In genomic region chr4:55545681-55546632, GRCh38 we compare ENCODE assay signal across 8 cellular contexts. TPM values are rescaled to one million over a fixed set of nuclear protein-coding genes. Genes with fewer than 3 reads are reported as not detected.
DNase-seq lines count a peak whose midpoint lies in the region; ATAC-seq, FAIRE-seq and TF ChIP-seq lines count a peak whose summit lies in the region.

No MANE protein-coding gene starts in this region.

- H3K4me1 ChIP-seq in right atrium auricular region (peaks cover 0 to 17% of the 10 kb centered on the region in 2 donors), uterus (no peaks in the 10 kb centered on the region)

- peaks cover 31% of the 10 kb centered on the region for H3K27me3 Mint-ChIP-seq in T-helper 1 cell treated with Interleukin-12 subunit alpha and Interleukin-12 subunit beta and Interleukin-4 antibody, amounts not matched to agents 30 μg/mL and 1 μg/mL, for 36 hours (ENCODE audit: low read depth)

- H3K27ac Mint-ChIP-seq in T-helper 1 cell treated with Interleukin-12 subunit alpha and Interleukin-12 subunit beta and Interleukin-4 antibody, amounts not matched to agents 30 μg/mL and 1 μg/mL, for 36 hours: peak overlapping the region; percentile 86

- ATAC-seq in HG02759 (IDR thresholded peaks at IDR 0.05; ENCODE audit: unreplicated experiment): peak; percentile 46

- TF ChIP-seq CTCF in right atrium auricular region (IDR thresholded peaks at IDR 0.05): no peak
- no peak for TF ChIP-seq CTCF in uterus (IDR thresholded peaks at IDR 0.05)

- H3K9me3 ChIP-seq in right atrium auricular region (no peaks in the 10 kb centered on the region), uterus (no peaks in the 10 kb centered on the region)

- H3K27ac ChIP-seq in right atrium auricular region (peak overlapping the region; percentile 99), uterus (peak overlapping the region; percentile 98 to 99)

- peaks cover 2% of the 10 kb centered on the region for H3K36me3 Mint-ChIP-seq in T-helper 1 cell treated with Interleukin-12 subunit alpha and Interleukin-12 subunit beta and Interleukin-4 antibody, amounts not matched to agents 30 μg/mL and 1 μg/mL, for 36 hours (ENCODE audit: low read depth)

- H3K36me3 ChIP-seq in right atrium auricular region (no peaks in the 10 kb centered on the region), uterus (no peaks in the 10 kb centered on the region)

- H3K27me3 ChIP-seq in right atrium auricular region (no peaks in the 10 kb centered on the region), uterus (no peaks in the 10 kb centered on the region)

- FAIRE-seq in GM12891 (lab: Jason Lieb, UNC): peak; percentile 93

- peak overlapping the region; percentile 90 for H3K4me3 Mint-ChIP-seq in T-helper 1 cell treated with Interleukin-12 subunit alpha and Interleukin-12 subunit beta and Interleukin-4 antibody, amounts not matched to agents 30 μg/mL and 1 μg/mL, for 36 hours

- TF ChIP-seq POLR2A in GM12891 (IDR thresholded peaks at IDR 0.05; ENCODE audit: low read depth, low read length): peak; percentile 50; the same call in 1 of the 2 replicates
- TF ChIP-seq POLR2A in uterus (IDR thresholded peaks at IDR 0.05): peak in 1 of 2 donors; percentile 51

- peaks cover 29% of the 10 kb centered on the region for H3K4me1 Mint-ChIP-seq in T-helper 1 cell treated with Interleukin-12 subunit alpha and Interleukin-12 subunit beta and Interleukin-4 antibody, amounts not matched to agents 30 μg/mL and 1 μg/mL, for 36 hours (ENCODE audit: low read depth)

- peak; percentile 41 for DNase-seq in GM12891 (ENCODE audit: insufficient read length, low spot score)
- DNase-seq in NCI-H1436 treated with DMSO at 0.1 percent for 48 hours (lab: John Stamatoyannopoulos, UW): peak; percentile 9
- peak; percentile 16 to 89 (median 72) for DNase-seq in amygdala (lab: John Stamatoyannopoulos, UW)
- peak; percentile 76 for DNase-seq in right atrium auricular region (ENCODE audit: low spot score)
- peak; percentile 80 for DNase-seq in putamen (ENCODE audit: low spot score)
- DNase-seq in uterus: peak; percentile 66 to 75

- intact Hi-C loops in uterus (cut with DNase I; ENCODE audit: low total_unique reads): loop anchor here (5.0 kb wide), 1 partner anchor 189 kb away; no protein-coding TSS in a partner anchor

- no peaks in the 10 kb centered on the region for H3K9me3 Mint-ChIP-seq in T-helper 1 cell treated with Interleukin-12 subunit alpha and Interleukin-12 subunit beta and Interleukin-4 antibody, amounts not matched to agents 30 μg/mL and 1 μg/mL, for 36 hours

- H3K4me3 ChIP-seq in right atrium auricular region (peak overlapping the region; percentile 88 to 96), uterus (peak overlapping the region; percentile 76 to 80)

TF ChIP-seq in GM12891, 5 proteins besides CTCF, POLR2A, EP300 and RAD21:
- TF ChIP-seq TAF1 (IDR thresholded peaks at IDR 0.05; ENCODE audit: low read depth, low read length): no peak; the same call in 1 of the 2 replicates
- peak; percentile 41; the same call in 1 of the 2 replicates for TF ChIP-seq POU2F2 (IDR thresholded peaks at IDR 0.05; ENCODE audit: low read depth, low read length)
- TF ChIP-seq POLR2AphosphoS5 (IDR thresholded peaks at IDR 0.05; ENCODE audit: low read depth, low read length): peak; percentile 74

RNA-seq across cellular contexts. Expression of gene CLOCK, which starts 0.8 kb away (rescaled TPM):
- 3.3 TPM for polyA plus RNA-seq in GM12891 (2012; ENCODE audit: low read depth, missing spikeins)
- total RNA-seq in right atrium auricular region: 10 to 100 TPM; 29.8 to 33.2 TPM
- total RNA-seq in uterus: 10 to 100 TPM; 13.3 to 60.3 (median 29.1) TPM

RNA-seq across cellular contexts. Expression of gene PDCL2, which starts 46.1 kb away (rescaled TPM):
- polyA plus RNA-seq in GM12891 (2012; ENCODE audit: low read depth, missing spikeins): not detected
- total RNA-seq in right atrium auricular region (not detected), uterus (not detected)

Comparison
In these comparisons a context has a peak if more than half of its experiments do, and no peak if none do; other contexts are left out.
1. Peak in every context shown above with its lines: DNase-seq, ATAC-seq, H3K4me3 ChIP-seq and H3K27ac ChIP-seq.
2. DNase-seq: peak in every context shown above with its lines; median percentile 80 in putamen; 76 in right atrium auricular region; 72 in amygdala; 70 in uterus; 41 in GM12891; 9 in NCI-H1436 treated with DMSO at 0.1 percent for 48 hours.